ENCODE assay signal across 19 cellular contexts in genomic region chr17:54455251-54455868, GRCh38.
DNase-seq lines count a peak whose midpoint lies in the region; ATAC-seq, FAIRE-seq and TF ChIP-seq lines count a peak whose summit lies in the region.
"Had no signal": no experiment of that assay in that cellular context is flagged by ENCODE, and none has a peak within 500 bp of the region (broad histone marks: within the 10 kb centered on the region; RNA-seq: fewer than 3 reads in every experiment).

No MANE protein-coding gene starts in this region.

- H4K5ac ChIP-seq in mesendoderm (ENCODE audit: low read length) = no peak overlapping the region

- H3K4ac ChIP-seq in mesendoderm (ENCODE audit: low read depth, low read length) = no peak overlapping the region

- H2BK5ac ChIP-seq in mesendoderm (ENCODE audit: low read length) = no peak overlapping the region

- H3K56ac ChIP-seq in mesendoderm (ENCODE audit: low read length) = no peak overlapping the region

- no peak for ATAC-seq in PC-3
- ATAC-seq in GM21529 (IDR thresholded peaks at IDR 0.05; ENCODE audit: unreplicated experiment) = no peak

- H3K9me3 ChIP-seq in HUES48 (ENCODE audit: control insufficient read depth, insufficient read depth, low read length) (peaks cover 61% of the 10 kb centered on the region), PC-3 (ENCODE audit: low read length) (peaks cover 54% of the 10 kb centered on the region)

- no peaks in the 10 kb centered on the region for H3K9me2 ChIP-seq in PC-3 (replicated peaks; ENCODE audit: low read length)

- TF ChIP-seq CTCF in PC-3 (conservative IDR thresholded peaks at IDR 0.05; ENCODE audit: low read depth, low read length) = no peak

- H3K79me2 ChIP-seq in PC-3 (ENCODE audit: low read length) = no peaks in the 10 kb centered on the region
- no peaks in the 10 kb centered on the region for H3K79me2 ChIP-seq in mesendoderm (ENCODE audit: control insufficient read depth, insufficient read depth, low read length)

- H2BK120ac ChIP-seq in mesendoderm (ENCODE audit: low read depth, low read length) = no peak overlapping the region

- H3K23ac ChIP-seq in mesendoderm (ENCODE audit: low read length) = no peak overlapping the region

- FAIRE-seq in frontal cortex (lab: Jason Lieb, UNC) = no peak
- FAIRE-seq: GM18507 had no signal

- no peaks in the 10 kb centered on the region for H3K36me3 ChIP-seq in HUES48 (ENCODE audit: control insufficient read depth, insufficient read depth, low read length)
- H3K36me3 ChIP-seq in PC-3 (ENCODE audit: low read depth, low read length) = no peaks in the 10 kb centered on the region
- no peaks in the 10 kb centered on the region for H3K36me3 ChIP-seq in mesendoderm (ENCODE audit: control insufficient read depth, insufficient read depth, low read length)
- H3K36me3 ChIP-seq: BLaER1 treated with 17β-estradiol and CSF1 and Interleukin-3, amounts not matched to agents 10 nM and 100 nM had no signal

- H3K9ac ChIP-seq in HUES48 (ENCODE audit: low read depth, low read length) (no peak overlapping the region), PC-3 (ENCODE audit: low read length) (no peak overlapping the region), mesendoderm (ENCODE audit: low read length) (no peak overlapping the region)
- H3K9ac ChIP-seq: BLaER1 treated with 17β-estradiol and CSF1 and Interleukin-3, amounts not matched to agents 10 nM and 100 nM; GM23248 had no signal

- H2AK5ac ChIP-seq in mesendoderm (ENCODE audit: low read length) = no peak overlapping the region

- H3K4me2 ChIP-seq in PC-3 (ENCODE audit: low read length) (no peak overlapping the region), mesendoderm (ENCODE audit: low read length) (no peak overlapping the region)
- H3K4me2 ChIP-seq: BLaER1 treated with 17β-estradiol and CSF1 and Interleukin-3, amounts not matched to agents 10 nM and 100 nM had no signal

- intact Hi-C loops in PC-3 (cut with micrococcal nuclease) = no loop called here

- peak overlapping the region; percentile 8; the same call in 1 of the 2 replicates for H3K4me3 ChIP-seq in HUES48 (ENCODE audit: low read depth, low read length)
- H3K4me3 ChIP-seq in PC-3 (ENCODE audit: low read length) = no peak overlapping the region
- H3K4me3 ChIP-seq in mesendoderm (ENCODE audit: low read length) = no peak overlapping the region
- H3K4me3 ChIP-seq: BLaER1 treated with 17β-estradiol and CSF1 and Interleukin-3, amounts not matched to agents 10 nM and 100 nM; GM23248 had no signal

- H2AFZ ChIP-seq in PC-3 (ENCODE audit: low read length) = no peak overlapping the region
- H2AFZ ChIP-seq: GM23248 had no signal

- no CpG with 5 or more reads among the region's 2 CpGs for WGBS in mesendoderm (ENCODE audit: extremely low coverage, insufficient coverage, low lambda C conversion rate)

- H2BK15ac ChIP-seq in mesendoderm (replicated peaks; ENCODE audit: low read depth) = no peak overlapping the region

- no peak overlapping the region for H3K18ac ChIP-seq in mesendoderm (ENCODE audit: low read length)

- H3K4me1 ChIP-seq in HUES48 (ENCODE audit: control insufficient read depth, insufficient read depth, low read length) (no peaks in the 10 kb centered on the region), PC-3 (ENCODE audit: insufficient read depth, low read length) (no peaks in the 10 kb centered on the region), mesendoderm (ENCODE audit: control insufficient read depth, low read depth, low read length) (no peaks in the 10 kb centered on the region)
- H3K4me1 ChIP-seq: BLaER1 treated with 17β-estradiol and CSF1 and Interleukin-3, amounts not matched to agents 10 nM and 100 nM had no signal

- H3K27ac ChIP-seq in HUES48 (ENCODE audit: low read depth, low read length) = no peak overlapping the region
- no peak overlapping the region for H3K27ac ChIP-seq in PC-3 (ENCODE audit: low read length)
- no peak overlapping the region for H3K27ac ChIP-seq in mesendoderm (ENCODE audit: low read depth, low read length)
- H3K27ac ChIP-seq: BLaER1 treated with 17β-estradiol and CSF1 and Interleukin-3, amounts not matched to agents 10 nM and 100 nM; GM23248; HL-60 had no signal

- H3F3A ChIP-seq in PC-3 (ENCODE audit: low read length, unreplicated experiment) = no peaks in the 10 kb centered on the region

- H3K27me3 ChIP-seq in HUES48 (ENCODE audit: control insufficient read depth, insufficient read depth, low read length) (no peaks in the 10 kb centered on the region), PC-3 (ENCODE audit: low read length) (no peaks in the 10 kb centered on the region), mesendoderm (ENCODE audit: insufficient read depth, low read length, poor library complexity) (no peaks in the 10 kb centered on the region)
- H3K27me3 ChIP-seq: BLaER1 treated with 17β-estradiol and CSF1 and Interleukin-3, amounts not matched to agents 10 nM and 100 nM had no signal

- POLR2A ChIA-PET in PC-3 (lab: Charles Lee; ENCODE audit: unreplicated experiment) = no interaction called here

- CTCF ChIA-PET in PC-3 (lab: Charles Lee) = no interaction called here

- H4K20me1 ChIP-seq in PC-3 (ENCODE audit: low read length) = no peaks in the 10 kb centered on the region
- H4K20me1 ChIP-seq: BLaER1 treated with 17β-estradiol and CSF1 and Interleukin-3, amounts not matched to agents 10 nM and 100 nM had no signal

- DNase-seq in DMS53 (lab: John Stamatoyannopoulos, UW) = peak; percentile 4
- no peak for DNase-seq in DMS53 treated with DMSO at 0.1 percent for 48 hours (lab: John Stamatoyannopoulos, UW; ENCODE audit: unreplicated experiment)
- DNase-seq in PC-3 = peak; percentile 7
- DNase-seq in mesendoderm = peak; percentile 36
- no peak for DNase-seq in activated CD8-positive, alpha-beta memory T cell treated with anti-CD3 and anti-CD28 coated beads for 24 hours
- DNase-seq in frontal cortex (ENCODE audit: low spot score in 2 of 2) = no peak
- DNase-seq: 8988T; ACHN; Calu3; CD4-positive, CD25-positive, alpha-beta regulatory T cell; DMS153; GM23248; H7; IMR-90 had no signal

- no TSS peak for BruUV-seq in PC-3 (replicated peaks; lab: Mats Ljungman, UMichigan)

- no peaks in the 10 kb centered on the region for H3K79me1 ChIP-seq in mesendoderm (ENCODE audit: low read length)

- no peak overlapping the region for H4K8ac ChIP-seq in mesendoderm (ENCODE audit: low read depth, low read length)

Comparison
In these comparisons a context has a peak if more than half of its experiments do, and no peak if none do; other contexts are left out.
1. DNase-seq: peak in DMS53 (single experiment), PC-3 (single experiment) and mesendoderm (single experiment); none in DMS53 treated with DMSO at 0.1 percent for 48 hours (single experiment), activated CD8-positive, alpha-beta memory T cell treated with anti-CD3 and anti-CD28 coated beads for 24 hours (single experiment) and frontal cortex (0 of 2).